Comparison of ENCODE assay signal across 1 cellular context in the genomic region with DNA sequence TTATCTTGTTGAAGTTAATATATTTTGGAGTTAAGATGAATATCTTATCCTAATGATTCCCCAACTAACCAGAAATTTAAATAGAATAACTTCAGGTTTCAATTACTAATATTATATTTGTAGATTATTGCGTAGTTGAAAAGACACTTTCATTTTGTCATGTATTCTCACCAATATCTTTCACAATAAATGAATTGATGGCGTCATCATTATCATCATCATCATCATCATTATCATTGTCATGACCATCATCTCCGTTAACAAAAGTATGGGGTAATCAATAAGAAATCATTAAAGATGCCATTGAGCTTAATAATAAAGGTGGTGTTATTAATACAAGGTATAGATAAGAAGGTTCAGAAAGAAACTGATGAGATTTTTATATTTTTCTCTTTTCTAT.
TF ChIP-seq lines count a peak whose summit lies in the region.

No MANE protein-coding gene starts in this region.

TF ChIP-seq in HepG2, 621 proteins besides CTCF, POLR2A, EP300 and RAD21 (continued from another document):
- TF ChIP-seq ZNF20 (CRISPR knock-in tag; IDR thresholded peaks at IDR 0.05) (no peak), U2AF2 (IDR thresholded peaks at IDR 0.05; ENCODE audit: low read depth, low read length) (no peak), ATF7 (IDR thresholded peaks at IDR 0.05) (peak; percentile 66), ATF7 (CRISPR knock-in tag; IDR thresholded peaks at IDR 0.05) (no peak), IRF2 (CRISPR knock-in tag; IDR thresholded peaks at IDR 0.05) (no peak), CREB1 (IDR thresholded peaks at IDR 0.05) (peak; percentile 84), CREB1 (CRISPR knock-in tag; IDR thresholded peaks at IDR 0.05) (no peak), RARA (CRISPR knock-in tag; IDR thresholded peaks at IDR 0.05) (no peak)
- TF ChIP-seq, protein P1, sequence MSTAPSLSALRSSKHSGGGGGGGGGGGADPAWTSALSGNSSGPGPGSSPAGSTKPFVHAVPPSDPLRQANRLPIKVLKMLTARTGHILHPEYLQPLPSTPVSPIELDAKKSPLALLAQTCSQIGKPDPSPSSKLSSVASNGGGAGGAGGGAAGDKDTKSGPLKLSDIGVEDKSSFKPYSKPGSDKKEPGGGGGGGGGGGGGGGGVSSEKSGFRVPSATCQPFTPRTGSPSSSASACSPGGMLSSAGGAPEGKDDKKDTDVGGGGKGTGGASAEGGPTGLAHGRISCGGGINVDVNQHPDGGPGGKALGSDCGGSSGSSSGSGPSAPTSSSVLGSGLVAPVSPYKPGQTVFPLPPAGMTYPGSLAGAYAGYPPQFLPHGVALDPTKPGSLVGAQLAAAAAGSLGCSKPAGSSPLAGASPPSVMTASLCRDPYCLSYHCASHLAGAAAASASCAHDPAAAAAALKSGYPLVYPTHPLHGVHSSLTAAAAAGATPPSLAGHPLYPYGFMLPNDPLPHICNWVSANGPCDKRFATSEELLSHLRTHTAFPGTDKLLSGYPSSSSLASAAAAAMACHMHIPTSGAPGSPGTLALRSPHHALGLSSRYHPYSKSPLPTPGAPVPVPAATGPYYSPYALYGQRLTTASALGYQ (CRISPR knock-in tag; IDR thresholded peaks at IDR 0.05): no peak
